Comparison of ENCODE assay signal across 1 cellular context in the genomic region with DNA sequence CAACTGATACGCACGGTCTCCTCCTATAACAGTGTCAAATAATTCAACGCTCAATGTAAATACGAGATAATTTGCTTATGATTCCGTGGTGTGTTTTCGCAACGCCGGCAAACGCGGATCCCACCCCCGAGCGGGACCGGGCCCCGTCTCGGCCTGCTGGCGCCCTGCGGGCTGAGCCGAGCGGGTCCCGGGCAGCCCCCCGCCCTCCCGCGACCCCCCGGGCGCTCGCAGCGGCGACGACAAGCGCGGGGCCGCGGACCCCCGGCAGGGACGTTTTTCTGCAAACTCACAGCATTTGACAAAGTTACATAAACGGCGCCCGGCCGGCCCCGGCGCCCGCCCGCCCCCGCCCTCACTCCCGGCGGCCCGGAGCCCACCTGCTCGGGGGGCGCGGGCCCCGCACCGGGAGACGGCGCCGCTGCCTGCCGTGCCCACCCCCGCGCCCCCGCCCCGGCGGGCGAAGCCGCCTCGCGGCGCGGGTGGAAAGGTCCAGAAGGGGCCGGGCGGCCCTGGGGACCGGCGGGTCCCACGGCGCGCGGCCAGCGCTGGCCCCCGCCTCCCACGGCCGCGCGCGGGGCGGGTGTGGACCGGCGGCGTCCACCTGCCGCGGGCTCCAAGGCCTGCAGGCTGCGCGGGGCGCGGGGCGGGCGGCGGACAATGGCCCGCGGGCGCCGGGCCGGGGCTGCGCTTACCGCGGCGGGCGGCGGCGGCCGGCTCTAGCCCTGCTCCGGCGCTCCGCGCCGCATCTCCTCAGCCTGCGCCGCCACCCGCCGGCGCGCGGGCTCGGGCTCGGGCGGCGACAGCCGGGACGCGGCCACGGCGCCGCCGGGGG.
TF ChIP-seq lines count a peak whose summit lies in the region.

No MANE protein-coding gene starts in this region.

TF ChIP-seq in GM23338, 12 proteins besides CTCF, POLR2A, EP300 and RAD21:
- TF ChIP-seq, protein P1, sequence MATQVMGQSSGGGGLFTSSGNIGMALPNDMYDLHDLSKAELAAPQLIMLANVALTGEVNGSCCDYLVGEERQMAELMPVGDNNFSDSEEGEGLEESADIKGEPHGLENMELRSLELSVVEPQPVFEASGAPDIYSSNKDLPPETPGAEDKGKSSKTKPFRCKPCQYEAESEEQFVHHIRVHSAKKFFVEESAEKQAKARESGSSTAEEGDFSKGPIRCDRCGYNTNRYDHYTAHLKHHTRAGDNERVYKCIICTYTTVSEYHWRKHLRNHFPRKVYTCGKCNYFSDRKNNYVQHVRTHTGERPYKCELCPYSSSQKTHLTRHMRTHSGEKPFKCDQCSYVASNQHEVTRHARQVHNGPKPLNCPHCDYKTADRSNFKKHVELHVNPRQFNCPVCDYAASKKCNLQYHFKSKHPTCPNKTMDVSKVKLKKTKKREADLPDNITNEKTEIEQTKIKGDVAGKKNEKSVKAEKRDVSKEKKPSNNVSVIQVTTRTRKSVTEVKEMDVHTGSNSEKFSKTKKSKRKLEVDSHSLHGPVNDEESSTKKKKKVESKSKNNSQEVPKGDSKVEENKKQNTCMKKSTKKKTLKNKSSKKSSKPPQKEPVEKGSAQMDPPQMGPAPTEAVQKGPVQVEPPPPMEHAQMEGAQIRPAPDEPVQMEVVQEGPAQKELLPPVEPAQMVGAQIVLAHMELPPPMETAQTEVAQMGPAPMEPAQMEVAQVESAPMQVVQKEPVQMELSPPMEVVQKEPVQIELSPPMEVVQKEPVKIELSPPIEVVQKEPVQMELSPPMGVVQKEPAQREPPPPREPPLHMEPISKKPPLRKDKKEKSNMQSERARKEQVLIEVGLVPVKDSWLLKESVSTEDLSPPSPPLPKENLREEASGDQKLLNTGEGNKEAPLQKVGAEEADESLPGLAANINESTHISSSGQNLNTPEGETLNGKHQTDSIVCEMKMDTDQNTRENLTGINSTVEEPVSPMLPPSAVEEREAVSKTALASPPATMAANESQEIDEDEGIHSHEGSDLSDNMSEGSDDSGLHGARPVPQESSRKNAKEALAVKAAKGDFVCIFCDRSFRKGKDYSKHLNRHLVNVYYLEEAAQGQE (IDR thresholded peaks at IDR 0.05; ENCODE audit: unreplicated experiment) = no peak
- TF ChIP-seq EZH2 (IDR thresholded peaks at IDR 0.05; ENCODE audit: low read depth, unreplicated experiment) (no peak), CREB1 (CRISPR knock-in tag; IDR thresholded peaks at IDR 0.05; ENCODE audit: low read depth) (no peak), JUNB (IDR thresholded peaks at IDR 0.05; ENCODE audit: unreplicated experiment) (no peak)
